12 cellular contexts compared by ENCODE assay signal in the genomic region with DNA sequence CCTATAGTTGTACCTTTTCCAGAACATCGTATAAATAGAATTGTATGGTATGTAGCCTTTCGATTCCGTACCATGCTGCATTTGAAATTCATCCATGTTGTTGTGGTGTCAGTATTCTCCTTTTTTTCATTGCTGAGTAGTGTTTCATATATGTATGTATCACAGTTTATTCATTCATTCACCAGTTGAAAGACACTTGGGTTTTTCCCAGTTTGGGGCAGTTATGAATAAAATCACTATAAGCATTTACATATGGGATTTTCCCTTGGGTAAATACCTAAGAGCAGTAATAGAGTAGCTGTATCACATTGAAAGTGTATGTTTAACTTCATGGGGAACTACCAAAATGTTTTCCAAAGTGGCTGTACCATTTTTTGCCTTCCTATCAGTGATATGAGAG. TPM values are rescaled to one million over a fixed set of nuclear protein-coding genes. Genes with fewer than 3 reads are reported as not detected.
DNase-seq lines count a peak whose midpoint lies in the region; ATAC-seq and TF ChIP-seq lines count a peak whose summit lies in the region.
"Had no signal": no experiment of that assay in that cellular context is flagged by ENCODE, and none has a peak within 500 bp of the region (broad histone marks: within the 10 kb centered on the region; RNA-seq: fewer than 3 reads in every experiment).

No MANE protein-coding gene starts in this region.

- H3K27me3 ChIP-seq in foreskin keratinocyte, result no peaks in the 10 kb centered on the region
- H3K27me3 ChIP-seq in Karpas-422 (ENCODE audit: low read length), result no peaks in the 10 kb centered on the region
- H3K27me3 ChIP-seq: body of pancreas had no signal

- DNase-seq in activated CD4-positive, CD25-positive, alpha-beta regulatory T cell treated with anti-CD3 and anti-CD28 coated beads, Interleukin-2, amount 50 U/mL, for 72 hours, result no peak
- no peak for DNase-seq in foreskin keratinocyte
- DNase-seq in COLO668 (lab: John Stamatoyannopoulos, UW; ENCODE audit: unreplicated experiment), result no peak
- no peak for DNase-seq in NCI-H774 (lab: John Stamatoyannopoulos, UW)
- no peak for DNase-seq in Karpas-422
- DNase-seq: body of pancreas had no signal

- H3K4me1 ChIP-seq in foreskin keratinocyte (no peaks in the 10 kb centered on the region), Karpas-422 (ENCODE audit: low read length) (no peaks in the 10 kb centered on the region)
- H3K4me1 ChIP-seq: body of pancreas had no signal

- peak; percentile 96 to 98 for ATAC-seq in activated CD4-positive, CD25-positive, alpha-beta regulatory T cell treated with anti-CD3 and anti-CD28 coated beads, Interleukin-2, amount 50 U/mL, for 24 hours
- peak; percentile 90 for ATAC-seq in GM21390 (IDR thresholded peaks at IDR 0.05; ENCODE audit: unreplicated experiment)
- peak; percentile 93 for ATAC-seq in HG03039 (IDR thresholded peaks at IDR 0.05; ENCODE audit: unreplicated experiment)
- ATAC-seq in foreskin keratinocyte, result peak; percentile 63
- ATAC-seq: body of pancreas, GM23338 had no signal

- H3K9me2 ChIP-seq in Karpas-422 (replicated peaks; ENCODE audit: insufficient read depth, low read length), result no peaks in the 10 kb centered on the region

- H3K4me2 ChIP-seq in Karpas-422 (ENCODE audit: low read depth, low read length, poor library complexity, severe bottlenecking), result no peak overlapping the region
- H3K4me2 ChIP-seq: GM23338, KMS-11 had no signal

- no peaks in the 10 kb centered on the region for H3K79me2 ChIP-seq in Karpas-422 (ENCODE audit: low read length)

- H3K9me3 ChIP-seq in Karpas-422 (ENCODE audit: low read length), result no peaks in the 10 kb centered on the region
- H3K9me3 ChIP-seq: body of pancreas had no signal

- no peak overlapping the region for H3K27ac ChIP-seq in foreskin keratinocyte
- H3K27ac ChIP-seq in Karpas-422 (ENCODE audit: low read length), result no peak overlapping the region
- H3K27ac ChIP-seq: 22Rv1, body of pancreas, KMS-11 had no signal

- no peaks in the 10 kb centered on the region for H3K36me3 ChIP-seq in Karpas-422 (ENCODE audit: insufficient read depth, low read length)

- H4K20me1 ChIP-seq in Karpas-422 (ENCODE audit: insufficient read depth, low read depth, low read length), result no peaks in the 10 kb centered on the region

- no peak overlapping the region for H3K9ac ChIP-seq in Karpas-422 (ENCODE audit: low read length)
- H3K9ac ChIP-seq: KMS-11 had no signal

- no peak for TF ChIP-seq CTCF in foreskin keratinocyte (conservative IDR thresholded peaks at IDR 0.05)

- no peak overlapping the region for H3K4me3 ChIP-seq in Karpas-422 (ENCODE audit: low read length)
- H3K4me3 ChIP-seq: body of pancreas, GM23338 had no signal

- H2AFZ ChIP-seq in Karpas-422 (ENCODE audit: low read length), result no peak overlapping the region
- H2AFZ ChIP-seq: GM23338 had no signal

RNA-seq across cellular contexts. Expression of a gene that starts 16.1 kb away (rescaled TPM):
- total RNA-seq in foreskin keratinocyte, result 16.2 and 18.3 TPM in 2 replicates
- 4.1 and 5.2 TPM in 2 replicates for polyA plus RNA-seq in foreskin keratinocyte
- total RNA-seq in Karpas-422 (2014; rRNA removed; shearing (Covaris generic); ENCODE audit: low replicate concordance), result 9.3 and 22.0 TPM in 2 replicates
